Comparison of ENCODE assay signal across 1 cellular context in genomic region chr22:23124611-23125511, GRCh38.
A peak's percentile ranks its signal among the peaks of the same experiment; 100 is the strongest.
TF ChIP-seq lines count a peak whose summit lies in the region.

No MANE protein-coding gene starts in this region.

TF ChIP-seq in K562, 482 proteins besides CTCF, POLR2A, EP300 and RAD21 (continued from another document):
- TF ChIP-seq ZBTB5 (IDR thresholded peaks at IDR 0.05) = no peak
- TF ChIP-seq ZC3H4 (CRISPR knock-in tag; IDR thresholded peaks at IDR 0.05; ENCODE audit: borderline replicate concordance) = no peak
- TF ChIP-seq ATF1 (CRISPR knock-in tag; IDR thresholded peaks at IDR 0.05) = no peak
- no peak for TF ChIP-seq ATF1 (tag; IDR thresholded peaks at IDR 0.05)
- no peak for TF ChIP-seq ATF7 (IDR thresholded peaks at IDR 0.05)
- TF ChIP-seq TBL1XR1 (IDR thresholded peaks at IDR 0.05; ENCODE audit: low read length in 2 of 2) = peak; percentile 13 to 44; a peak in 1 of 4 replicates
- TF ChIP-seq MCM5 (IDR thresholded peaks at IDR 0.05; ENCODE audit: low read depth) = no peak
- no peak for TF ChIP-seq DLX4 (CRISPR knock-in tag; IDR thresholded peaks at IDR 0.05)
- TF ChIP-seq SIX5 (IDR thresholded peaks at IDR 0.05; ENCODE audit: borderline replicate concordance in 1 of 2, insufficient read depth in 1 of 2, low read depth in 1 of 2, low read length in 2 of 2) = no peak
- TF ChIP-seq HES1 (IDR thresholded peaks at IDR 0.05; ENCODE audit: low read depth) = no peak
- no peak for TF ChIP-seq E4F1 (CRISPR knock-in tag; IDR thresholded peaks at IDR 0.05; ENCODE audit: borderline replicate concordance)
- TF ChIP-seq ELF4 (CRISPR knock-in tag; IDR thresholded peaks at IDR 0.05) = no peak
- TF ChIP-seq STAT5A (IDR thresholded peaks at IDR 0.05; ENCODE audit: borderline replicate concordance, low read length) = no peak
- no peak for TF ChIP-seq ZEB2 (IDR thresholded peaks at IDR 0.05)
- no peak for TF ChIP-seq DNMT1 (IDR thresholded peaks at IDR 0.05)
- no peak for TF ChIP-seq DIDO1 (tag; IDR thresholded peaks at IDR 0.05; ENCODE audit: low read depth)
- TF ChIP-seq CHD2 (IDR thresholded peaks at IDR 0.05; ENCODE audit: low read depth, low read length) = peak; percentile 14; the same call in 1 of the 2 replicates
- TF ChIP-seq ID3 (CRISPR knock-in tag; IDR thresholded peaks at IDR 0.05) = no peak
- TF ChIP-seq ID3 (tag; IDR thresholded peaks at IDR 0.05) = no peak
- no peak for TF ChIP-seq ZNF232 (CRISPR knock-in tag; IDR thresholded peaks at IDR 0.05)
- TF ChIP-seq NFE2 (IDR thresholded peaks at IDR 0.05; ENCODE audit: low read depth) = no peak
- TF ChIP-seq NFATC3 (IDR thresholded peaks at IDR 0.05) = no peak
- TF ChIP-seq MGA (IDR thresholded peaks at IDR 0.05) = no peak
- TF ChIP-seq FOXJ3 (CRISPR knock-in tag; IDR thresholded peaks at IDR 0.05) = no peak
- no peak for TF ChIP-seq FOXM1 (IDR thresholded peaks at IDR 0.05; ENCODE audit: low read depth)
- no peak for TF ChIP-seq FOXM1 (CRISPR knock-in tag; IDR thresholded peaks at IDR 0.05; ENCODE audit: low read depth)
- TF ChIP-seq NFIX (CRISPR knock-in tag; IDR thresholded peaks at IDR 0.05; ENCODE audit: low read depth) = no peak
- TF ChIP-seq LCOR (CRISPR knock-in tag; IDR thresholded peaks at IDR 0.05) = no peak
- TF ChIP-seq ZNF282 (CRISPR knock-in tag; IDR thresholded peaks at IDR 0.05) = no peak
- TF ChIP-seq HOXB6 (CRISPR knock-in tag; IDR thresholded peaks at IDR 0.05; ENCODE audit: borderline replicate concordance) = no peak
- TF ChIP-seq CHCHD3 (CRISPR knock-in tag; IDR thresholded peaks at IDR 0.05) = no peak
- no peak for TF ChIP-seq ZFP1 (CRISPR knock-in tag; IDR thresholded peaks at IDR 0.05)
- TF ChIP-seq SRSF7 (optimal IDR thresholded peaks at IDR 0.05; ENCODE audit: low read depth, low read length) = no peak
- no peak for TF ChIP-seq SMAD1 (IDR thresholded peaks at IDR 0.05; ENCODE audit: low read depth, low read length, partially characterized antibody)
- TF ChIP-seq NCOA6 (IDR thresholded peaks at IDR 0.05) = no peak
- TF ChIP-seq STAT6 (CRISPR knock-in tag; IDR thresholded peaks at IDR 0.05) = peak; percentile 96
- TF ChIP-seq, protein P1, sequence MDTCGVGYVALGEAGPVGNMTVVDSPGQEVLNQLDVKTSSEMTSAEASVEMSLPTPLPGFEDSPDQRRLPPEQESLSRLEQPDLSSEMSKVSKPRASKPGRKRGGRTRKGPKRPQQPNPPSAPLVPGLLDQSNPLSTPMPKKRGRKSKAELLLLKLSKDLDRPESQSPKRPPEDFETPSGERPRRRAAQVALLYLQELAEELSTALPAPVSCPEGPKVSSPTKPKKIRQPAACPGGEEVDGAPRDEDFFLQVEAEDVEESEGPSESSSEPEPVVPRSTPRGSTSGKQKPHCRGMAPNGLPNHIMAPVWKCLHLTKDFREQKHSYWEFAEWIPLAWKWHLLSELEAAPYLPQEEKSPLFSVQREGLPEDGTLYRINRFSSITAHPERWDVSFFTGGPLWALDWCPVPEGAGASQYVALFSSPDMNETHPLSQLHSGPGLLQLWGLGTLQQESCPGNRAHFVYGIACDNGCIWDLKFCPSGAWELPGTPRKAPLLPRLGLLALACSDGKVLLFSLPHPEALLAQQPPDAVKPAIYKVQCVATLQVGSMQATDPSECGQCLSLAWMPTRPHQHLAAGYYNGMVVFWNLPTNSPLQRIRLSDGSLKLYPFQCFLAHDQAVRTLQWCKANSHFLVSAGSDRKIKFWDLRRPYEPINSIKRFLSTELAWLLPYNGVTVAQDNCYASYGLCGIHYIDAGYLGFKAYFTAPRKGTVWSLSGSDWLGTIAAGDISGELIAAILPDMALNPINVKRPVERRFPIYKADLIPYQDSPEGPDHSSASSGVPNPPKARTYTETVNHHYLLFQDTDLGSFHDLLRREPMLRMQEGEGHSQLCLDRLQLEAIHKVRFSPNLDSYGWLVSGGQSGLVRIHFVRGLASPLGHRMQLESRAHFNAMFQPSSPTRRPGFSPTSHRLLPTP (IDR thresholded peaks at IDR 0.05; ENCODE audit: borderline replicate concordance, extremely low read depth, insufficient read length) = no peak
- 0 out of 2 replicates have a peak, but pooled peaks have one; percentile 8 for TF ChIP-seq MYC (IDR thresholded peaks at IDR 0.05; ENCODE audit: low read depth, low read length)
- no peak for TF ChIP-seq MYC (CRISPR knock-in tag; IDR thresholded peaks at IDR 0.05; ENCODE audit: borderline replicate concordance, low read depth)
